In genomic region chr6:43628392-43629103, GRCh38 we compare ENCODE assay signal across 7 cellular contexts. TPM values are rescaled to one million over a fixed set of nuclear protein-coding genes. Genes with fewer than 3 reads are reported as not detected.
DNase-seq lines count a peak whose midpoint lies in the region; ATAC-seq, FAIRE-seq and TF ChIP-seq lines count a peak whose summit lies in the region.

No MANE protein-coding gene starts in this region.

- ATAC-seq in HG03439 (IDR thresholded peaks at IDR 0.05; ENCODE audit: unreplicated experiment) (peak; percentile 6), pancreas (peak; percentile 2 to 30 (median 10))

- no peaks in the 10 kb centered on the region for H3K36me3 Mint-ChIP-seq in glutamatergic neuron (ENCODE audit: unreplicated experiment)

- WGBS in pancreas, 2 donors, result 0 to 1% methylated on average over 25 of the region's 25 CpGs

- H3K4me1 Mint-ChIP-seq in glutamatergic neuron (ENCODE audit: low read depth, unreplicated experiment), result peaks cover 16% of the 10 kb centered on the region

- no peaks in the 10 kb centered on the region for H3K9me3 ChIP-seq in pancreas

- peaks cover 0 to 21% (median 5%) of the 10 kb centered on the region in 3 donors for H3K36me3 ChIP-seq in pancreas

- no peaks in the 10 kb centered on the region for H3K27me3 ChIP-seq in pancreas

- peak overlapping the region; percentile 87 to 97 (median 93) for H3K27ac ChIP-seq in pancreas

- intact Hi-C loops in pancreas (cut with DNase I), result no loop called here

- peak; percentile 52 for DNase-seq in RPMI8226
- peak; percentile 61 for DNase-seq in activated naive CD4-positive, alpha-beta T cell treated with anti-CD3 and anti-CD28 coated beads, Interleukin-2, amount 50 U/mL, for 16 hours
- DNase-seq in glutamatergic neuron, result peak; percentile 46
- peak in 4 of 6 donors; percentile 61 to 71 (median 66) for DNase-seq in pancreas
- DNase-seq in inferior parietal cortex (ENCODE audit: extremely low spot score), result no peak

- peak overlapping the region; percentile 99 for H3K4me3 Mint-ChIP-seq in glutamatergic neuron (ENCODE audit: unreplicated experiment)

- H3K27ac Mint-ChIP-seq in glutamatergic neuron (ENCODE audit: unreplicated experiment), result peak overlapping the region; percentile 87

- peaks cover 10% of the 10 kb centered on the region for H3K27me3 Mint-ChIP-seq in glutamatergic neuron (ENCODE audit: unreplicated experiment)

- peaks cover 9% of the 10 kb centered on the region for H3K9me3 Mint-ChIP-seq in glutamatergic neuron (ENCODE audit: unreplicated experiment)

- peaks cover 0 to 21% (median 4%) of the 10 kb centered on the region in 3 donors for H3K4me1 ChIP-seq in pancreas

- no peak for FAIRE-seq in pancreas (lab: Jason Lieb, UNC)

- TF ChIP-seq CTCF in GM12875 (IDR thresholded peaks at IDR 0.05; ENCODE audit: borderline replicate concordance, insufficient read depth, low read depth, low read length), result no peak
- no peak for TF ChIP-seq CTCF in glutamatergic neuron (IDR thresholded peaks at IDR 0.05; ENCODE audit: partially characterized antibody, unreplicated experiment)
- no peak for TF ChIP-seq CTCF in pancreas (IDR thresholded peaks at IDR 0.05)

- H3K4me3 ChIP-seq in GM12875 (ENCODE audit: low read depth, low read length) (peak overlapping the region; percentile 68), pancreas (peak overlapping the region; percentile 51 to 97 (median 82))

RNA-seq across cellular contexts. Expression of gene GTPBP2, which starts 0.5 kb away (rescaled TPM):
- total RNA-seq in glutamatergic neuron (ENCODE audit: unreplicated experiment) (114 TPM), pancreas (10 to 100 TPM; 23.6 to 57.5 (median 29.8) TPM)
- polyA plus RNA-seq in pancreas, result 10 to 100 TPM; 53.0 to 63.0 TPM

RNA-seq across cellular contexts. Expression of gene MAD2L1BP, which starts 7.1 kb away (rescaled TPM):
- 38.8 TPM for total RNA-seq in glutamatergic neuron (ENCODE audit: unreplicated experiment)
- 10 to 100 TPM in 4 of 6 donors, 1 to 10 TPM in 2; 6.5 to 11.8 (median 10.1) TPM for total RNA-seq in pancreas
- 10 to 100 TPM in 1 of 2 donors, 1 to 10 TPM in 1; 9.1 to 18.6 TPM for polyA plus RNA-seq in pancreas

RNA-seq across cellular contexts. Expression of gene RSPH9, which starts 16.3 kb away (rescaled TPM):
- total RNA-seq in glutamatergic neuron (ENCODE audit: unreplicated experiment), result 0.22 TPM
- under 1 TPM in 3 of 6 donors, not detected in 3; 0.06 to 0.16 (median 0.12) TPM for total RNA-seq in pancreas
- 1 to 10 TPM in 1 of 2 donors, under 1 TPM in 1; 0.08 to 1.1 TPM for polyA plus RNA-seq in pancreas

RNA-seq across cellular contexts. Expression of gene POLH, which starts 52.6 kb away (rescaled TPM):
- total RNA-seq in glutamatergic neuron (ENCODE audit: unreplicated experiment) (20.2 TPM), pancreas (10 to 100 TPM in 2 of 6 donors, 1 to 10 TPM in 4; 6.1 to 12.6 (median 9.0) TPM)
- polyA plus RNA-seq in pancreas, result 1 to 10 TPM; 1.9 to 2.2 TPM

RNA-seq across cellular contexts. Expression of gene XPO5, which starts 52.7 kb away (rescaled TPM):
- total RNA-seq in glutamatergic neuron (ENCODE audit: unreplicated experiment) (52.7 TPM), pancreas (10 to 100 TPM; 18.1 to 25.7 (median 22.9) TPM)
- polyA plus RNA-seq in pancreas, result 10 to 100 TPM; 13.6 to 19.5 TPM
